Comparison of ENCODE assay signal across 1 cellular context in the genomic region with DNA sequence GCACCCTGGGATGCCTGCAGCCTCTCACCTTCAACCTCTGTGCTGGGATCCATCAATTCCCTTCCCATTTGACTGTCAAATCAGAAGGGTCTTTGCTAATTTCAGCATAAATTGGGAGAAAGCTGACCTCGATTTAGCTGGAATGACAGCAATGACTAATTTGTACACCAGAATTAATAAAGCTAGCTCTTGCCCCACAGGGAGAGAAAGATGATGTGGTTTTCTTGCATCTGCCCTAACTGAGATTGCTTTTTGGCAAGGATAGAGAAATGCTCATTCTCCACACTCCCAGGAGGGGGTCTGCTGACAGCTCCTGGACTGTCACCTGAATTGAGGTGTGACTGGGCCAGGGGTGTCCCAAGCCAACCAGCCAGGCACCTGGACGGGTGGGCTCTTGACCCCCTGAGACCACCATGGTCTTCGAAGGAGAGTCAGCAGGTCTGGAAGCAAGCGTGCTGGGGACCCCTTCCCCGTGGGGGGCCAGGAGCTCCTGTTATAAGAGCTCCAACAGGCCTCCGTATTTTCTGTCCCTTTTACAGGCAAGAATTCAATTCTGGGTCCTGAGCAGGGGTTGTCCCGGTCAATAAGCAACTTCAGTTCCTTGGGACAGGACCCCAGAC.
TF ChIP-seq lines count a peak whose summit lies in the region.

No MANE protein-coding gene starts in this region.

TF ChIP-seq in SK-N-SH treated with all-trans-retinoic acid at 6 μM for 48 hours, 23 proteins besides CTCF, POLR2A, EP300 and RAD21 (continued from another document):
- TF ChIP-seq ZNF70 (CRISPR knock-in tag; IDR thresholded peaks at IDR 0.05) (no peak), ISL1 (CRISPR knock-in tag; IDR thresholded peaks at IDR 0.05) (no peak), RARB (CRISPR knock-in tag; IDR thresholded peaks at IDR 0.05) (no peak), ARNTL (CRISPR knock-in tag; IDR thresholded peaks at IDR 0.05; ENCODE audit: borderline replicate concordance, low read depth) (no peak), PPARA (CRISPR knock-in tag; IDR thresholded peaks at IDR 0.05; ENCODE audit: borderline replicate concordance) (no peak), ZFP30 (CRISPR knock-in tag; IDR thresholded peaks at IDR 0.05) (no peak), TCF4 (CRISPR knock-in tag; IDR thresholded peaks at IDR 0.05; ENCODE audit: borderline replicate concordance) (no peak), ZFP3 (CRISPR knock-in tag; IDR thresholded peaks at IDR 0.05) (no peak), CSDC2 (CRISPR knock-in tag; IDR thresholded peaks at IDR 0.05) (no peak)
- TF ChIP-seq, protein P1, sequence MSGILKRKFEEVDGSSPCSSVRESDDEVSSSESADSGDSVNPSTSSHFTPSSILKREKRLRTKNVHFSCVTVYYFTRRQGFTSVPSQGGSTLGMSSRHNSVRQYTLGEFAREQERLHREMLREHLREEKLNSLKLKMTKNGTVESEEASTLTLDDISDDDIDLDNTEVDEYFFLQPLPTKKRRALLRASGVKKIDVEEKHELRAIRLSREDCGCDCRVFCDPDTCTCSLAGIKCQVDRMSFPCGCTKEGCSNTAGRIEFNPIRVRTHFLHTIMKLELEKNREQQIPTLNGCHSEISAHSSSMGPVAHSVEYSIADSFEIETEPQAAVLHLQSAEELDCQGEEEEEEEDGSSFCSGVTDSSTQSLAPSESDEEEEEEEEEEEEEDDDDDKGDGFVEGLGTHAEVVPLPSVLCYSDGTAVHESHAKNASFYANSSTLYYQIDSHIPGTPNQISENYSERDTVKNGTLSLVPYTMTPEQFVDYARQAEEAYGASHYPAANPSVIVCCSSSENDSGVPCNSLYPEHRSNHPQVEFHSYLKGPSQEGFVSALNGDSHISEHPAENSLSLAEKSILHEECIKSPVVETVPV (CRISPR knock-in tag; IDR thresholded peaks at IDR 0.05) = no peak
- TF ChIP-seq, protein P2, sequence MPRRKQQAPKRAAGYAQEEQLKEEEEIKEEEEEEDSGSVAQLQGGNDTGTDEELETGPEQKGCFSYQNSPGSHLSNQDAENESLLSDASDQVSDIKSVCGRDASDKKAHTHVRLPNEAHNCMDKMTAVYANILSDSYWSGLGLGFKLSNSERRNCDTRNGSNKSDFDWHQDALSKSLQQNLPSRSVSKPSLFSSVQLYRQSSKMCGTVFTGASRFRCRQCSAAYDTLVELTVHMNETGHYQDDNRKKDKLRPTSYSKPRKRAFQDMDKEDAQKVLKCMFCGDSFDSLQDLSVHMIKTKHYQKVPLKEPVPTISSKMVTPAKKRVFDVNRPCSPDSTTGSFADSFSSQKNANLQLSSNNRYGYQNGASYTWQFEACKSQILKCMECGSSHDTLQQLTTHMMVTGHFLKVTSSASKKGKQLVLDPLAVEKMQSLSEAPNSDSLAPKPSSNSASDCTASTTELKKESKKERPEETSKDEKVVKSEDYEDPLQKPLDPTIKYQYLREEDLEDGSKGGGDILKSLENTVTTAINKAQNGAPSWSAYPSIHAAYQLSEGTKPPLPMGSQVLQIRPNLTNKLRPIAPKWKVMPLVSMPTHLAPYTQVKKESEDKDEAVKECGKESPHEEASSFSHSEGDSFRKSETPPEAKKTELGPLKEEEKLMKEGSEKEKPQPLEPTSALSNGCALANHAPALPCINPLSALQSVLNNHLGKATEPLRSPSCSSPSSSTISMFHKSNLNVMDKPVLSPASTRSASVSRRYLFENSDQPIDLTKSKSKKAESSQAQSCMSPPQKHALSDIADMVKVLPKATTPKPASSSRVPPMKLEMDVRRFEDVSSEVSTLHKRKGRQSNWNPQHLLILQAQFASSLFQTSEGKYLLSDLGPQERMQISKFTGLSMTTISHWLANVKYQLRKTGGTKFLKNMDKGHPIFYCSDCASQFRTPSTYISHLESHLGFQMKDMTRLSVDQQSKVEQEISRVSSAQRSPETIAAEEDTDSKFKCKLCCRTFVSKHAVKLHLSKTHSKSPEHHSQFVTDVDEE (CRISPR knock-in tag; IDR thresholded peaks at IDR 0.05) = no peak
- TF ChIP-seq, protein P3, sequence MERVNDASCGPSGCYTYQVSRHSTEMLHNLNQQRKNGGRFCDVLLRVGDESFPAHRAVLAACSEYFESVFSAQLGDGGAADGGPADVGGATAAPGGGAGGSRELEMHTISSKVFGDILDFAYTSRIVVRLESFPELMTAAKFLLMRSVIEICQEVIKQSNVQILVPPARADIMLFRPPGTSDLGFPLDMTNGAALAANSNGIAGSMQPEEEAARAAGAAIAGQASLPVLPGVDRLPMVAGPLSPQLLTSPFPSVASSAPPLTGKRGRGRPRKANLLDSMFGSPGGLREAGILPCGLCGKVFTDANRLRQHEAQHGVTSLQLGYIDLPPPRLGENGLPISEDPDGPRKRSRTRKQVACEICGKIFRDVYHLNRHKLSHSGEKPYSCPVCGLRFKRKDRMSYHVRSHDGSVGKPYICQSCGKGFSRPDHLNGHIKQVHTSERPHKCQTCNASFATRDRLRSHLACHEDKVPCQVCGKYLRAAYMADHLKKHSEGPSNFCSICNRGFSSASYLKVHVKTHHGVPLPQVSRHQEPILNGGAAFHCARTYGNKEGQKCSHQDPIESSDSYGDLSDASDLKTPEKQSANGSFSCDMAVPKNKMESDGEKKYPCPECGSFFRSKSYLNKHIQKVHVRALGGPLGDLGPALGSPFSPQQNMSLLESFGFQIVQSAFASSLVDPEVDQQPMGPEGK (CRISPR knock-in tag; IDR thresholded peaks at IDR 0.05; ENCODE audit: borderline replicate concordance) = no peak
TF ChIP-seq in SK-N-SH treated with all-trans-retinoic acid at 6 μM for 48 hours: peak in this region for 0.
